ENCODE assay signal across 28 cellular contexts in genomic region chr7:4124904-4125477, GRCh38.
"Had no signal": no experiment of that assay in that cellular context is flagged by ENCODE, and none has a peak within 500 bp of the region (broad histone marks: within the 10 kb centered on the region; RNA-seq: fewer than 3 reads in every experiment).

No MANE protein-coding gene starts in this region.

- H3K4me3 Mint-ChIP-seq: central memory CD8-positive, alpha-beta T cell; dendritic cell treated with granulocyte-macrophage colony-stimulating factor and Interleukin-4, amounts not matched to agents 40 ng/mL and 50 ng/mL, for 4 days; endodermal cell; memory B cell; mesothelial cell of epicardium; naive B cell; natural killer cell treated with Interleukin-12 subunit alpha and Interleukin-12 subunit beta and Interleukin-15 and Interleukin-18, amount 100 ng/mL, for 72 hours; neural crest cell; type B pancreatic cell had no signal

- H2AFZ ChIP-seq: parathyroid adenoma had no signal

- H3K27ac ChIP-seq: colonic mucosa, esophagus squamous epithelium, neutrophil, parathyroid adenoma, prostate gland, right atrium auricular region, skin epidermis, spleen, stomach, thyroid gland had no signal

- FAIRE-seq: kidney had no signal

- ATAC-seq: left lobe of liver; mucosa of descending colon; natural killer cell treated with Interleukin-12 subunit alpha and Interleukin-12 subunit beta and Interleukin-15 and Interleukin-18, amount 100 ng/mL, for 72 hours had no signal

- H3K27ac Mint-ChIP-seq: dendritic cell treated with granulocyte-macrophage colony-stimulating factor and Interleukin-4, amounts not matched to agents 40 ng/mL and 50 ng/mL, for 4 days; endodermal cell; memory B cell; mesothelial cell of epicardium; naive B cell; natural killer cell treated with Interleukin-12 subunit alpha and Interleukin-12 subunit beta and Interleukin-15 and Interleukin-18, amount 100 ng/mL, for 72 hours; type B pancreatic cell had no signal

- H3K79me2 ChIP-seq: parathyroid adenoma had no signal

- H3K4me3 ChIP-seq: colonic mucosa, esophagus squamous epithelium, lung, mucosa of descending colon, prostate gland, right atrium auricular region, skin epidermis, spleen, stomach, thyroid gland had no signal

- H3K27me3 ChIP-seq: colonic mucosa, neutrophil, right atrium auricular region, stomach, thyroid gland had no signal

- H3K9me3 ChIP-seq: neutrophil, prostate gland, thyroid gland had no signal

- H3K4me1 ChIP-seq: colonic mucosa, esophagus squamous epithelium, parathyroid adenoma, prostate gland, right atrium auricular region, stomach, thyroid gland had no signal

- H3K36me3 ChIP-seq: colonic mucosa, neutrophil, prostate gland, right atrium auricular region, thyroid gland had no signal

- H3K4me1 Mint-ChIP-seq: central memory CD8-positive, alpha-beta T cell; endodermal cell; memory B cell; mesothelial cell of epicardium; neural crest cell had no signal

- H3K27me3 Mint-ChIP-seq: central memory CD8-positive, alpha-beta T cell; dendritic cell treated with granulocyte-macrophage colony-stimulating factor and Interleukin-4, amounts not matched to agents 40 ng/mL and 50 ng/mL, for 4 days had no signal

- H3K9ac ChIP-seq: parathyroid adenoma had no signal

- DNase-seq: colonic mucosa; effector CD8-positive, alpha-beta T cell; endodermal cell; erythroblast; esophagus squamous epithelium; foreskin melanocyte; hypothalamus; kidney; mucosa of descending colon; naive B cell; spleen; stimulated activated naive CD4-positive, alpha-beta T cell treated with Interleukin-2 at 50 U/mL for 16 hours; stomach; thyroid gland had no signal
